8 cellular contexts compared by ENCODE assay signal in the genomic region with DNA sequence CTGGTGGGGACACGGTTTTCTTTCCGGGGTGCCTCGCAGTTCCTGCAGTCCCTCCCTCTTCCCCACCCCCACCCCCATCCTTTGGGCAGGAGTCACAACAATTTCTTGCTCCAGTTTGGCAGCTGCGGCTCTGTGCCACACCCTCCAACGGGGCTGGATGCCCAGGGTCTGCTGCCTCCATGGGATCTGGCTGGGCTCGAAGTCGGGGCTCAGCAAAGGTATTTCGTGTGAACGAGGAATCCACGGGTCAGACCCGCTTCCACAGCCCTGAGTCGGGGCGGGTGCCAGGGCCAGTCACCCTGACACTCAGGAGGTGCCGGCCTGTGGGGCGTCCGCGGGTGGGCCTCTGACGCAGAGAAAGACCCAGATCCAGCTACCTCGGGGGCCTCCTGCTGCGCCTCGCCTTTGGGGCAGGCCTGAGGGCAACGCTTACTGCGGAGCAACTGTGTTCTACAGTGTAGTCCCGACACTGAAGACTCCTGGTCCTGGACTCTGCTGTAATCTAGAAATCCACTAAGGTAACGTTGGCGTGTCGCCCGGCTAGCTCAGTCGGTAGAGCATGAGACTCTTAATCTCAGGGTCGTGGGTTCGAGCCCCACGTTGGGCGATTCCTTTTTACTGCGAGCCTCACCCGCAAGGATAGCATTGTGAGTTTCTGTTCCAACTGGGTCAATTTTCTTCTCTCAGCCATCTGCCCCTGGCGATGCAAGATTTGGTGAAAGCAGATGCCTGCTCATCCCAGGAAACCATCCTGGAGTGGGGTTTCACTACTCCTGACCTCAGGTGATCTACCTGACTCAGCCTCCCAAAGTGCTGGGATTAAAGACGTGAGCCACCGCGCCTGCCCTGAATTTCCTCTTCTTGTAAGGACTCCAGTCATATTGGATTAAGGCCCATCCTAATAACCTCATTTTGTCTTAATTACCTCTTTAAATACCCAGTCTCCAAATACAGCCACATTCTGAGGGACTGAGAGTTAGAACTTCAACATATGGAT. TPM values are rescaled to one million over a fixed set of nuclear protein-coding genes. Genes with fewer than 3 reads are reported as not detected.
DNase-seq lines count a peak whose midpoint lies in the region; ATAC-seq, FAIRE-seq and TF ChIP-seq lines count a peak whose summit lies in the region.

No MANE protein-coding gene starts in this region.

- H3K4me2 ChIP-seq in IMR-90 (ENCODE audit: low read depth, low read length) (no peak overlapping the region), HepG2 (ENCODE audit: low read depth, low read length) (peak overlapping the region; percentile 82)

- TF ChIP-seq EP300 in HepG2 (IDR thresholded peaks at IDR 0.05; ENCODE audit: low read depth in 2 of 2, low read length in 2 of 2) (no peak), HepG2 (CRISPR knock-in tag; IDR thresholded peaks at IDR 0.05; ENCODE audit: borderline replicate concordance) (no peak), transverse colon (IDR thresholded peaks at IDR 0.05; ENCODE audit: low read depth) (no peak)

- dilution Hi-C loops in IMR-90 (cut with HindIII; ENCODE audit: low sequenced_read_pairs, unreplicated experiment) = no loop called here

- H2BK20ac ChIP-seq in IMR-90 (ENCODE audit: low read depth, low read length) = no peak overlapping the region

- 3% methylated on average over 26 of the region's 39 CpGs; no CpG with 5 or more reads in 1 of the 2 experiments for WGBS in IMR-90 (ENCODE audit: extremely low coverage in 2 of 2, insufficient read length in 1 of 2), 2 experiments
- WGBS in HepG2 (ENCODE audit: low lambda C conversion rate) = 18% methylated on average over 15 of the region's 39 CpGs
- 18% methylated on average over 29 of the region's 39 CpGs; no CpG with 5 or more reads in 1 of the 2 donors for WGBS in transverse colon (ENCODE audit: low coverage in 1 of 2), 2 donors

- no peak overlapping the region for H2AK9ac ChIP-seq in IMR-90 (replicated peaks; ENCODE audit: low read depth, low read length, poor library complexity)

- no peaks in the 10 kb centered on the region for H3K79me2 ChIP-seq in HepG2 (ENCODE audit: insufficient read depth, low read length)

- H3K4me3 ChIP-seq in IMR-90 (ENCODE audit: insufficient read depth, low read depth, low read length) (peak overlapping the region; percentile 20; the same call in 1 of the 2 replicates), HepG2 (replicated peaks in 1 of 3; ENCODE audit: insufficient read depth in 1 of 3, low read depth in 2 of 3, low read length in 3 of 3) (peak overlapping the region; percentile 50 to 71 (median 52)), transverse colon (no peak overlapping the region)

- H3K4ac ChIP-seq in IMR-90 (ENCODE audit: low read depth, low read length) = no peak overlapping the region

- no peaks in the 10 kb centered on the region for H3K9me3 ChIP-seq in IMR-90 (ENCODE audit: control insufficient read depth, insufficient read depth, low read length)
- no peaks in the 10 kb centered on the region for H3K9me3 ChIP-seq in HepG2 (ENCODE audit: low read length)
- no peaks in the 10 kb centered on the region for H3K9me3 ChIP-seq in transverse colon

- no peak overlapping the region for H3K27ac ChIP-seq in IMR-90 (ENCODE audit: insufficient read depth, low read length)
- H3K27ac ChIP-seq in HepG2 (ENCODE audit: extremely low read length, insufficient read depth, low read length) = no peak overlapping the region
- H3K27ac ChIP-seq in transverse colon = no peak overlapping the region

- peaks cover 42% of the 10 kb centered on the region for H3K27me3 Mint-ChIP-seq in activated T-helper 17 cell treated with anti-CD3 and anti-CD28 coated beads, Interleukin-2, amount 50 U/mL, for 72 hours

- H2BK5ac ChIP-seq in IMR-90 (ENCODE audit: low read depth, low read length, poor library complexity, severe bottlenecking) = no peak overlapping the region

- no peak overlapping the region; the same call in 1 of the 2 replicates for H3K23ac ChIP-seq in IMR-90 (ENCODE audit: low read depth, low read length)

- no peaks in the 10 kb centered on the region for H3K36me3 ChIP-seq in IMR-90 (ENCODE audit: control insufficient read depth, insufficient read depth, low read length)
- no peaks in the 10 kb centered on the region for H3K36me3 ChIP-seq in HepG2 (replicated peaks in 1 of 2; ENCODE audit: control insufficient read depth in 1 of 2, insufficient read depth in 2 of 2, low read length in 2 of 2)
- H3K36me3 ChIP-seq in transverse colon = no peaks in the 10 kb centered on the region

- no TSS peak for BruUV-seq in IMR-90 (replicated peaks; lab: Mats Ljungman, UMichigan)
- BruUV-seq in HepG2 (replicated peaks; lab: Mats Ljungman, UMichigan) = no TSS peak

- no peak overlapping the region for H4K8ac ChIP-seq in IMR-90 (ENCODE audit: low read depth in 2 of 2, low read length in 2 of 2)

- H3K4me1 Mint-ChIP-seq in activated T-helper 17 cell treated with anti-CD3 and anti-CD28 coated beads, Interleukin-2, amount 50 U/mL, for 72 hours = peaks cover 24% of the 10 kb centered on the region

- H4K20me1 ChIP-seq in IMR-90 (ENCODE audit: insufficient read depth, low read length) (peaks cover 9% of the 10 kb centered on the region), HepG2 (ENCODE audit: insufficient read depth, low read length) (no peaks in the 10 kb centered on the region)

- H3K79me1 ChIP-seq in IMR-90 (ENCODE audit: low read depth in 1 of 2, low read length in 2 of 2) = no peaks in the 10 kb centered on the region

- no peak overlapping the region for H4K5ac ChIP-seq in IMR-90 (ENCODE audit: low read depth, low read length)

- no peak overlapping the region for H2BK120ac ChIP-seq in IMR-90 (ENCODE audit: low read depth, low read length)

- H3K27ac Mint-ChIP-seq in activated T-helper 17 cell treated with anti-CD3 and anti-CD28 coated beads, Interleukin-2, amount 50 U/mL, for 72 hours = no peak overlapping the region

- peak; percentile 75 for DNase-seq in DMS 273 treated with DMSO at 0.1 percent for 48 hours (lab: John Stamatoyannopoulos, UW)
- DNase-seq in IMR-90 = peak; percentile 53
- DNase-seq in HepG2 (ENCODE audit: low spot score) = peak; percentile 78
- no peak for DNase-seq in transverse colon
- DNase-seq in epidermal melanocyte (ENCODE audit: insufficient read length, low spot score) = no peak
- no peak for DNase-seq in occipital lobe (lab: John Stamatoyannopoulos, UW)

- TF ChIP-seq CTCF in IMR-90 (conservative IDR thresholded peaks at IDR 0.05; ENCODE audit: low read depth, low read length) (no peak), HepG2 (CRISPR knock-in tag; IDR thresholded peaks at IDR 0.05) (peak; percentile 3; the same call in 1 of the 2 replicates), transverse colon (IDR thresholded peaks at IDR 0.05) (no peak)

- H2AFZ ChIP-seq in IMR-90 (replicated peaks; ENCODE audit: low read length, poor library complexity) (peak overlapping the region; percentile 77), HepG2 (ENCODE audit: low read length) (no peak overlapping the region)

- H3K18ac ChIP-seq in IMR-90 (ENCODE audit: low read depth, low read length) = no peak overlapping the region

- H3K14ac ChIP-seq in IMR-90 (replicated peaks; ENCODE audit: low read depth, low read length) = no peak overlapping the region

- no peak overlapping the region for H3K56ac ChIP-seq in IMR-90 (ENCODE audit: extremely low read depth, insufficient read depth, low read length)

- H2AK5ac ChIP-seq in IMR-90 (ENCODE audit: low read depth, low read length) = no peak overlapping the region

- peak overlapping the region; percentile 16 for H3K4me3 Mint-ChIP-seq in activated T-helper 17 cell treated with anti-CD3 and anti-CD28 coated beads, Interleukin-2, amount 50 U/mL, for 72 hours

- H3K4me1 ChIP-seq in IMR-90 (ENCODE audit: control insufficient read depth, insufficient read depth, low read length) (peaks cover 2% of the 10 kb centered on the region; the same call in 1 of the 2 replicates), HepG2 (ENCODE audit: insufficient read depth, low read length) (peaks cover 53% of the 10 kb centered on the region), transverse colon (peaks cover 6 to 25% (median 18%) of the 10 kb centered on the region in 4 donors)

- peak; percentile 58 for ATAC-seq in IMR-90 (ENCODE audit: low read depth)
- no peak for ATAC-seq in activated T-helper 17 cell treated with anti-CD3 and anti-CD28 coated beads, Interleukin-2, amount 50 U/mL, for 72 hours (replicated peaks)
- peak; percentile 24 for ATAC-seq in HepG2
- ATAC-seq in HG03342 (IDR thresholded peaks at IDR 0.05; ENCODE audit: unreplicated experiment) = no peak

- TF ChIP-seq RAD21 in IMR-90 (IDR thresholded peaks at IDR 0.05; ENCODE audit: low read length) (no peak), HepG2 (CRISPR knock-in tag; IDR thresholded peaks at IDR 0.05) (no peak)

- TF ChIP-seq POLR2A in IMR-90 (IDR thresholded peaks at IDR 0.05; ENCODE audit: low read depth, low read length) (no peak), HepG2 (IDR thresholded peaks at IDR 0.05; ENCODE audit: insufficient read depth in 1 of 2, low read depth in 2 of 2, low read length in 2 of 2) (no peak), transverse colon (IDR thresholded peaks at IDR 0.05) (no peak)

- peaks cover 14% of the 10 kb centered on the region for H3K36me3 Mint-ChIP-seq in activated T-helper 17 cell treated with anti-CD3 and anti-CD28 coated beads, Interleukin-2, amount 50 U/mL, for 72 hours (ENCODE audit: low read depth)

- intact Hi-C loops in IMR-90 (cut with micrococcal nuclease) = no loop called here
- intact Hi-C loops in HepG2 (cut with micrococcal nuclease; ENCODE audit: unreplicated experiment) = no loop called here
- intact Hi-C loops in transverse colon (cut with DNase I; ENCODE audit: low total_unique reads) = no loop called here

- H2BK15ac ChIP-seq in IMR-90 (ENCODE audit: low read depth, low read length) = no peak overlapping the region

- no peak overlapping the region for H4K91ac ChIP-seq in IMR-90 (ENCODE audit: insufficient read depth, low read depth, low read length)

- CTCF ChIA-PET in IMR-90 (lab: Yijun Ruan, JAX) (interaction anchor here (0.6 kb wide), 1 partner anchor 13 kb away, joined by 3 read pairs; no protein-coding TSS in a partner anchor), HepG2 (lab: Yijun Ruan, JAX; ENCODE audit: low intra/inter-chr PET ratio, low total read pairs) (no interaction called here)

- FAIRE-seq in HepG2 (lab: Jason Lieb, UNC) = peak; percentile 18

- H3K9ac ChIP-seq in IMR-90 (ENCODE audit: low read depth, low read length) (no peak overlapping the region), HepG2 (ENCODE audit: insufficient read depth, low read depth, low read length) (peak overlapping the region; percentile 18; the same call in 1 of the 2 replicates)

- POLR2A ChIA-PET in IMR-90 (lab: Charles Lee; ENCODE audit: unreplicated experiment) (interaction anchor here (0.6 kb wide), 1 partner anchor 15 kb away, joined by 10 read pairs; no protein-coding TSS in a partner anchor), HepG2 (lab: Yijun Ruan, JAX) (interaction anchor here (0.6 to 1.2 kb wide), 2 partner anchors 16 to 25 kb away, joined by 3 to 4 read pairs; no protein-coding TSS in a partner anchor)

- H3K27me3 ChIP-seq in IMR-90 (ENCODE audit: control insufficient read depth, insufficient read depth, low read length) (peaks cover 49% of the 10 kb centered on the region), HepG2 (ENCODE audit: control insufficient read depth in 1 of 2, insufficient read depth in 2 of 2, low read length in 2 of 2) (no peaks in the 10 kb centered on the region; a peak in 1 of 5 replicates), transverse colon (peaks cover 100% of the 10 kb centered on the region)

- 0 out of 2 replicates have a peak, but pooled peaks cover 2% of the 10 kb centered on the region for H3K9me1 ChIP-seq in IMR-90 (ENCODE audit: insufficient read depth, low read length)

- H3K9me3 Mint-ChIP-seq in activated T-helper 17 cell treated with anti-CD3 and anti-CD28 coated beads, Interleukin-2, amount 50 U/mL, for 72 hours = no peaks in the 10 kb centered on the region

- in situ Hi-C loops in IMR-90 (cut with MboI; ENCODE audit: low sequenced_read_pairs) = no loop called here
- in situ Hi-C loops in HepG2 (cut with HindIII; ENCODE audit: extremely low pct_ligation_motif_present, low pct_unique_long_range_greater_than_20kb) = no loop called here
- in situ Hi-C loops in transverse colon (cut with MboI; ENCODE audit: low pct_ligation_motif_present in 1 of 4, low pct_unique_long_range_greater_than_20kb in 1 of 4, low sequenced_read_pairs in 3 of 4) = no loop called here

RNA-seq across cellular contexts. Expression of gene OR1F1, which starts 12.5 kb away (rescaled TPM):
- total RNA-seq in IMR-90 (2012; rRNA removed) (not detected in 2 replicates), HepG2 (2016; rRNA removed; fragmentation: Illumina TruSeq; extraction: Trizol) (not detected in 2 replicates), transverse colon (not detected), occipital lobe (0.78 TPM)
- polyA plus RNA-seq in IMR-90 (2012; rRNA removed) (0.12 and 0.27 TPM in 2 replicates), HepG2 (2011; rRNA removed) (0.90 and 0.97 TPM in 2 replicates)
- 0.18 TPM in 1 of 2 replicates, not detected in the other for polyA plus RNA-seq in IMR-90 (2012; cell fraction: cytosol; rRNA removed)
- polyA plus RNA-seq in IMR-90 (2012; cell fraction: nucleus; rRNA removed; ENCODE audit: low replicate concordance) = 0.29 and 0.42 TPM in 2 replicates
- total RNA-seq in activated T-helper 17 cell treated with anti-CD3 and anti-CD28 coated beads, Interleukin-2, amount 50 U/mL, for 72 hours = under 1 TPM in 1 of 2 donors, not detected in 1; 0.37 TPM
- total RNA-seq in HepG2 (2016; cell fraction: cytosol; rRNA removed; fragmentation: Illumina TruSeq; extraction: Trizol; ENCODE audit: low read depth) = not detected in 2 replicates
- total RNA-seq in HepG2 (2016; cell fraction: insoluble cytoplasmic fraction; rRNA removed; fragmentation: Illumina TruSeq; extraction: Trizol) = 0.15 TPM in 1 of 2 replicates, not detected in the other
- not detected in 2 replicates for total RNA-seq in HepG2 (2016; cell fraction: membrane; rRNA removed; fragmentation: Illumina TruSeq; extraction: Trizol)
- not detected in 2 replicates for total RNA-seq in HepG2 (2016; cell fraction: nucleus; rRNA removed; fragmentation: Illumina TruSeq; extraction: Trizol)
- polyA plus RNA-seq in HepG2 (2011; cell fraction: cytosol; rRNA removed) = 0.94 and 1.1 TPM in 2 replicates
- 0.88 and 1.3 TPM in 2 replicates for polyA plus RNA-seq in HepG2 (2011; cell fraction: nucleus; rRNA removed)
- polyA plus RNA-seq in HepG2 (2012) = 0.25 and 0.40 TPM in 2 replicates
- not detected in 2 replicates for polyA plus RNA-seq in HepG2 (2016; cell fraction: cytosol; fragmentation: Illumina TruSeq; extraction: Trizol; ENCODE audit: low read depth)
- polyA plus RNA-seq in HepG2 (2016; cell fraction: insoluble cytoplasmic fraction; fragmentation: Illumina TruSeq; extraction: Trizol; ENCODE audit: low read depth) = not detected in 2 replicates
- not detected in 2 replicates for polyA plus RNA-seq in HepG2 (2016; cell fraction: membrane; fragmentation: Illumina TruSeq; extraction: Trizol; ENCODE audit: low read depth)
- polyA plus RNA-seq in HepG2 (2016; cell fraction: nucleus; fragmentation: Illumina TruSeq; extraction: Trizol; ENCODE audit: insufficient read depth, low read depth) = 0.53 TPM in 1 of 2 replicates, not detected in the other
- polyA minus RNA-seq in HepG2 (2011; rRNA and poly(A)+ RNA removed; ENCODE audit: low replicate concordance) = 4.7 and 5.0 TPM in 2 replicates
- polyA minus RNA-seq in HepG2 (2011; cell fraction: cytosol; rRNA and poly(A)+ RNA removed) = 0.69 TPM in 1 of 2 replicates, not detected in the other
- 0.64 TPM in 1 of 2 replicates, not detected in the other for polyA minus RNA-seq in HepG2 (2011; cell fraction: nucleus; rRNA and poly(A)+ RNA removed)

RNA-seq across cellular contexts. Expression of gene ZNF213, which starts 40.6 kb away (rescaled TPM):
- total RNA-seq in IMR-90 (2012; rRNA removed) = 0.56 and 0.72 TPM in 2 replicates
- polyA plus RNA-seq in IMR-90 (2012; rRNA removed) = 4.0 and 4.1 TPM in 2 replicates
- 2.3 and 4.0 TPM in 2 replicates for polyA plus RNA-seq in IMR-90 (2012; cell fraction: cytosol; rRNA removed)
- polyA plus RNA-seq in IMR-90 (2012; cell fraction: nucleus; rRNA removed; ENCODE audit: low replicate concordance) = 1.7 and 4.7 TPM in 2 replicates
- total RNA-seq in activated T-helper 17 cell treated with anti-CD3 and anti-CD28 coated beads, Interleukin-2, amount 50 U/mL, for 72 hours = 1 to 10 TPM; 6.4 to 8.6 TPM
- total RNA-seq in HepG2 (2016; rRNA removed; fragmentation: Illumina TruSeq; extraction: Trizol) = 0.97 and 1.2 TPM in 2 replicates
- total RNA-seq in HepG2 (2016; cell fraction: cytosol; rRNA removed; fragmentation: Illumina TruSeq; extraction: Trizol; ENCODE audit: low read depth) = 0.51 and 0.71 TPM in 2 replicates
- 0.78 and 0.92 TPM in 2 replicates for total RNA-seq in HepG2 (2016; cell fraction: insoluble cytoplasmic fraction; rRNA removed; fragmentation: Illumina TruSeq; extraction: Trizol)
- total RNA-seq in HepG2 (2016; cell fraction: membrane; rRNA removed; fragmentation: Illumina TruSeq; extraction: Trizol) = 1.7 and 2.6 TPM in 2 replicates
- total RNA-seq in HepG2 (2016; cell fraction: nucleus; rRNA removed; fragmentation: Illumina TruSeq; extraction: Trizol) = 0.78 and 1.0 TPM in 2 replicates
- 0.59 and 0.77 TPM in 2 replicates for polyA plus RNA-seq in HepG2 (2011; rRNA removed)
- polyA plus RNA-seq in HepG2 (2011; cell fraction: cytosol; rRNA removed) = 0.38 and 0.42 TPM in 2 replicates
- 1.5 and 1.7 TPM in 2 replicates for polyA plus RNA-seq in HepG2 (2011; cell fraction: nucleus; rRNA removed)
- 2.8 and 3.3 TPM in 2 replicates for polyA plus RNA-seq in HepG2 (2012)
- 1.4 and 1.9 TPM in 2 replicates for polyA plus RNA-seq in HepG2 (2016; cell fraction: cytosol; fragmentation: Illumina TruSeq; extraction: Trizol; ENCODE audit: low read depth)
- 2.2 and 3.9 TPM in 2 replicates for polyA plus RNA-seq in HepG2 (2016; cell fraction: insoluble cytoplasmic fraction; fragmentation: Illumina TruSeq; extraction: Trizol; ENCODE audit: low read depth)
- polyA plus RNA-seq in HepG2 (2016; cell fraction: membrane; fragmentation: Illumina TruSeq; extraction: Trizol; ENCODE audit: low read depth) = 3.0 and 3.5 TPM in 2 replicates
- 2.6 and 3.8 TPM in 2 replicates for polyA plus RNA-seq in HepG2 (2016; cell fraction: nucleus; fragmentation: Illumina TruSeq; extraction: Trizol; ENCODE audit: insufficient read depth, low read depth)
- polyA minus RNA-seq in HepG2 (2011; rRNA and poly(A)+ RNA removed; ENCODE audit: low replicate concordance) = 1.5 and 2.3 TPM in 2 replicates
- 2.1 and 2.5 TPM in 2 replicates for polyA minus RNA-seq in HepG2 (2011; cell fraction: cytosol; rRNA and poly(A)+ RNA removed)
- polyA minus RNA-seq in HepG2 (2011; cell fraction: nucleus; rRNA and poly(A)+ RNA removed) = 0.26 and 0.50 TPM in 2 replicates
- 10 to 100 TPM; 12.1 to 64.3 (median 16.1) TPM for total RNA-seq in transverse colon
- 8.3 TPM for total RNA-seq in occipital lobe

RNA-seq across cellular contexts. Expression of gene ZNF200, which starts 59.5 kb away (rescaled TPM):
- 7.5 and 8.3 TPM in 2 replicates for total RNA-seq in IMR-90 (2012; rRNA removed)
- polyA plus RNA-seq in IMR-90 (2012; rRNA removed) = 2.8 and 3.7 TPM in 2 replicates
- 1.3 and 1.5 TPM in 2 replicates for polyA plus RNA-seq in IMR-90 (2012; cell fraction: cytosol; rRNA removed)
- polyA plus RNA-seq in IMR-90 (2012; cell fraction: nucleus; rRNA removed; ENCODE audit: low replicate concordance) = 3.0 and 5.3 TPM in 2 replicates
- 10 to 100 TPM; 14.6 to 23.2 TPM for total RNA-seq in activated T-helper 17 cell treated with anti-CD3 and anti-CD28 coated beads, Interleukin-2, amount 50 U/mL, for 72 hours
- total RNA-seq in HepG2 (2016; rRNA removed; fragmentation: Illumina TruSeq; extraction: Trizol) = 16.5 and 18.0 TPM in 2 replicates
- 3.5 and 3.9 TPM in 2 replicates for total RNA-seq in HepG2 (2016; cell fraction: cytosol; rRNA removed; fragmentation: Illumina TruSeq; extraction: Trizol; ENCODE audit: low read depth)
- total RNA-seq in HepG2 (2016; cell fraction: insoluble cytoplasmic fraction; rRNA removed; fragmentation: Illumina TruSeq; extraction: Trizol) = 15.2 and 18.5 TPM in 2 replicates
- 9.1 and 10.4 TPM in 2 replicates for total RNA-seq in HepG2 (2016; cell fraction: membrane; rRNA removed; fragmentation: Illumina TruSeq; extraction: Trizol)
- 12.6 and 15.6 TPM in 2 replicates for total RNA-seq in HepG2 (2016; cell fraction: nucleus; rRNA removed; fragmentation: Illumina TruSeq; extraction: Trizol)
- polyA plus RNA-seq in HepG2 (2011; rRNA removed) = 3.5 and 4.0 TPM in 2 replicates
- polyA plus RNA-seq in HepG2 (2011; cell fraction: cytosol; rRNA removed) = 1.9 and 2.7 TPM in 2 replicates
- 7.0 and 8.7 TPM in 2 replicates for polyA plus RNA-seq in HepG2 (2011; cell fraction: nucleus; rRNA removed)
- 4.4 and 6.0 TPM in 2 replicates for polyA plus RNA-seq in HepG2 (2012)
- polyA plus RNA-seq in HepG2 (2016; cell fraction: cytosol; fragmentation: Illumina TruSeq; extraction: Trizol; ENCODE audit: low read depth) = 0.78 TPM in 2 replicates
- polyA plus RNA-seq in HepG2 (2016; cell fraction: insoluble cytoplasmic fraction; fragmentation: Illumina TruSeq; extraction: Trizol; ENCODE audit: low read depth) = 14.6 and 15.4 TPM in 2 replicates
- polyA plus RNA-seq in HepG2 (2016; cell fraction: membrane; fragmentation: Illumina TruSeq; extraction: Trizol; ENCODE audit: low read depth) = 2.1 and 2.2 TPM in 2 replicates
- polyA plus RNA-seq in HepG2 (2016; cell fraction: nucleus; fragmentation: Illumina TruSeq; extraction: Trizol; ENCODE audit: insufficient read depth, low read depth) = 18.5 and 20.4 TPM in 2 replicates
- 5.2 and 14.9 TPM in 2 replicates for polyA minus RNA-seq in HepG2 (2011; rRNA and poly(A)+ RNA removed; ENCODE audit: low replicate concordance)
- polyA minus RNA-seq in HepG2 (2011; cell fraction: cytosol; rRNA and poly(A)+ RNA removed) = 4.4 and 4.9 TPM in 2 replicates
- polyA minus RNA-seq in HepG2 (2011; cell fraction: nucleus; rRNA and poly(A)+ RNA removed) = 11.8 and 14.4 TPM in 2 replicates
- total RNA-seq in transverse colon = 10 to 100 TPM in 1 of 4 donors, 1 to 10 TPM in 3; 4.9 to 13.0 (median 7.4) TPM
- total RNA-seq in occipital lobe = 17.9 TPM

Comparison
In these comparisons a context has a peak if more than half of its experiments do, and no peak if none do; other contexts are left out.
1. DNase-seq: peak in DMS 273 treated with DMSO at 0.1 percent for 48 hours (single experiment), IMR-90 (single experiment) and HepG2 (single experiment); none in transverse colon (single experiment), epidermal melanocyte (single experiment) and occipital lobe (single experiment).
2. ATAC-seq: peak in IMR-90 (single experiment) and HepG2 (single experiment); none in activated T-helper 17 cell treated with anti-CD3 and anti-CD28 coated beads, Interleukin-2, amount 50 U/mL, for 72 hours (single experiment) and HG03342 (single experiment).
3. H3K4me3 ChIP-seq: peak in IMR-90 (single experiment) and HepG2 (3 of 3); none in transverse colon (0 of 4).